Comparison of ENCODE assay signal across 20 cellular contexts in genomic region chr11:129985823-129986222, GRCh38.
"Had no signal": no experiment of that assay in that cellular context is flagged by ENCODE, and none has a peak within 500 bp of the region (broad histone marks: within the 10 kb centered on the region; RNA-seq: fewer than 3 reads in every experiment).

No MANE protein-coding gene starts in this region.

- H3K27ac Mint-ChIP-seq: naive thymus-derived CD4-positive, alpha-beta T cell; neural progenitor cell; progenitor cell of endocrine pancreas; stimulated activated memory B cell treated with anti-CD40 and anti-IgM and Interleukin-4, amounts not matched to agents 10 μg/mL and 1 μg/mL and 100 μg/mL, for 72 hours had no signal

- H3K4me3 ChIP-seq: cardiac muscle cell, esophagus muscularis mucosa, gastrocnemius medialis, heart right ventricle, neural progenitor cell, pancreas, smooth muscle cell, stomach, thoracic aorta, transverse colon had no signal

- H3K4me3 Mint-ChIP-seq: naive thymus-derived CD4-positive, alpha-beta T cell; neural progenitor cell; stimulated activated memory B cell treated with anti-CD40 and anti-IgM and Interleukin-4, amounts not matched to agents 10 μg/mL and 1 μg/mL and 100 μg/mL, for 72 hours had no signal

- H3K27me3 Mint-ChIP-seq: naive thymus-derived CD4-positive, alpha-beta T cell; progenitor cell of endocrine pancreas; stimulated activated memory B cell treated with anti-CD40 and anti-IgM and Interleukin-4, amounts not matched to agents 10 μg/mL and 1 μg/mL and 100 μg/mL, for 72 hours had no signal

- H3K27ac ChIP-seq: cardiac muscle cell, esophagus muscularis mucosa, gastrocnemius medialis, heart right ventricle, neural progenitor cell, pancreas, stomach, thoracic aorta, transverse colon had no signal

- H3K9me3 Mint-ChIP-seq: naive thymus-derived CD4-positive, alpha-beta T cell; stimulated activated memory B cell treated with anti-CD40 and anti-IgM and Interleukin-4, amounts not matched to agents 10 μg/mL and 1 μg/mL and 100 μg/mL, for 72 hours had no signal

- DNase-seq: gastrocnemius medialis; heart right ventricle; hypothalamus; kidney; left colon; naive thymus-derived CD4-positive, alpha-beta T cell; nucleus accumbens; pancreas; right cardiac atrium; stimulated activated CD4-positive, alpha-beta T cell treated with anti-CD3 and anti-CD28 coated beads, Interleukin-4, amount 100 ng/mL, for 24 hours; stomach; substantia nigra; transverse colon had no signal

- ATAC-seq: gastrocnemius medialis; heart right ventricle; left colon; naive thymus-derived CD4-positive, alpha-beta T cell; pancreas; right cardiac atrium; stimulated activated memory B cell treated with anti-CD40 and anti-IgM and Interleukin-4, amounts not matched to agents 10 μg/mL and 1 μg/mL and 100 μg/mL, for 72 hours had no signal

- H3K27me3 ChIP-seq: cardiac muscle cell, esophagus muscularis mucosa, gastrocnemius medialis, heart right ventricle, neural progenitor cell, pancreas, stomach, transverse colon had no signal
